23 cellular contexts compared by ENCODE assay signal in the genomic region with DNA sequence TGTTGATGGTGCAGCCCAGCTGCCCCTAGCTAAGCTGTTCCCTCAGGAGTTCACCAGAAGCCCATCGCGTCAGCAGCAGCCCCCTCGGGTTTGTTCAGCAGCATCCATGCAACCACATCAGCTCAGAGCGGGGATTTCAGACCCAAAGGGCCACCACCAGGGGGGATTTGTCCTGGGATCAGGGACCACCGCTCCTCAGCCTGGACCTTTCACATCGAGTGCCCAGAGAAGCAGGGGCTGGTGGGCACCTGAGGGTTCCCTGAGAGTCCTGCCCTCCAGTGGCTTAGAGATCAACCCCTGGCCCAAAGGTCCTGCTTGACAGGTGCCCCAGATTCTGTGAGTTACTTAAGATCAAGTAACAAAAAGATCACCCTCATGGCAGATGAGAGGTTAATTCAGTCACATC.
"Had no signal": no experiment of that assay in that cellular context is flagged by ENCODE, and none has a peak within 500 bp of the region (broad histone marks: within the 10 kb centered on the region; RNA-seq: fewer than 3 reads in every experiment).

No MANE protein-coding gene starts in this region.

- H3K9me3 ChIP-seq: pancreas, prostate gland had no signal

- H3K4me1 Mint-ChIP-seq: activated naive CD4-positive, alpha-beta T cell treated with anti-CD3 and anti-CD28 coated beads, Interleukin-2, amount 50 U/mL, for 24 hours; activated naive CD8-positive, alpha-beta T cell treated with anti-CD3 and anti-CD28 coated beads, Interleukin-2, amount 50 U/mL, for 24 hours; nephron; T-helper 17 cell had no signal

- H3K36me3 ChIP-seq: esophagus squamous epithelium, pancreas, prostate gland, thoracic aorta, WERI-Rb-1 had no signal

- H3K27me3 Mint-ChIP-seq: activated naive CD4-positive, alpha-beta T cell treated with anti-CD3 and anti-CD28 coated beads, Interleukin-2, amount 50 U/mL, for 24 hours had no signal

- H3K4me3 ChIP-seq: esophagus squamous epithelium, pancreas, prostate gland, smooth muscle cell, thoracic aorta had no signal

- H3K36me3 Mint-ChIP-seq: activated naive CD4-positive, alpha-beta T cell treated with anti-CD3 and anti-CD28 coated beads, Interleukin-2, amount 50 U/mL, for 24 hours had no signal

- H3K4me1 ChIP-seq: pancreas, prostate gland had no signal

- H3K4me3 Mint-ChIP-seq: activated naive CD4-positive, alpha-beta T cell treated with anti-CD3 and anti-CD28 coated beads, Interleukin-2, amount 50 U/mL, for 24 hours; activated naive CD8-positive, alpha-beta T cell treated with anti-CD3 and anti-CD28 coated beads, Interleukin-2, amount 50 U/mL, for 24 hours; nephron; T-helper 17 cell had no signal

- DNase-seq: activated CD4-positive, alpha-beta T cell treated with anti-CD3 and anti-CD28 coated beads for 48 hours; activated CD4-positive, alpha-beta T cell treated with anti-CD3 and anti-CD28 coated beads, Interleukin-2, amount 50 U/mL, for 48 hours; activated naive CD8-positive, alpha-beta T cell treated with anti-CD3 and anti-CD28 coated beads, Interleukin-2, amount 50 U/mL, for 24 hours; activated T-cell treated with anti-CD3 and anti-CD28 coated beads, Interleukin-2, amount 50 U/mL, for 48 hours; amygdala; central memory CD4-positive, alpha-beta T cell; esophagus squamous epithelium; foreskin melanocyte; retina; stimulated activated CD4-positive, alpha-beta T cell treated with anti-CD3 and anti-CD28 coated beads, Interleukin-1b, Interleukin-23, amount 100 ng/mL, for 48 hours; stimulated activated naive CD4-positive, alpha-beta T cell; T-helper 17 cell; T1000; trophoblast cell; WERI-Rb-1 had no signal

- H3K27ac Mint-ChIP-seq: activated naive CD8-positive, alpha-beta T cell treated with anti-CD3 and anti-CD28 coated beads, Interleukin-2, amount 50 U/mL, for 24 hours; activated T-helper 2 cell treated with anti-CD3 and anti-CD28 coated beads, Interferon-gamma antibody, Interleukin-2, Interleukin-4, amounts not matched to agents 10 μg/mL and 5 μg/mL and 100 μg/mL, durations not matched to agents 14 hours and 24 hours and 36 hours; nephron; T-helper 17 cell had no signal

- H3K9me3 Mint-ChIP-seq: activated naive CD4-positive, alpha-beta T cell treated with anti-CD3 and anti-CD28 coated beads, Interleukin-2, amount 50 U/mL, for 24 hours; activated naive CD8-positive, alpha-beta T cell treated with anti-CD3 and anti-CD28 coated beads, Interleukin-2, amount 50 U/mL, for 24 hours; activated T-helper 2 cell treated with anti-CD3 and anti-CD28 coated beads, Interferon-gamma antibody, Interleukin-2, Interleukin-4, amounts not matched to agents 10 μg/mL and 5 μg/mL and 100 μg/mL, durations not matched to agents 14 hours and 24 hours and 36 hours had no signal

- ATAC-seq: activated CD4-positive, CD25-positive, alpha-beta regulatory T cell treated with anti-CD3 and anti-CD28 coated beads, Interleukin-2, amount 50 U/mL, for 24 hours; activated naive CD8-positive, alpha-beta T cell treated with anti-CD3 and anti-CD28 coated beads, Interleukin-2, amount 50 U/mL, for 24 hours; T-helper 17 cell had no signal

- H3K27ac ChIP-seq: esophagus squamous epithelium, pancreas, prostate gland, thoracic aorta, WERI-Rb-1 had no signal

- H3K27me3 ChIP-seq: pancreas had no signal
